ENCODE assay signal across 9 cellular contexts in the genomic region with DNA sequence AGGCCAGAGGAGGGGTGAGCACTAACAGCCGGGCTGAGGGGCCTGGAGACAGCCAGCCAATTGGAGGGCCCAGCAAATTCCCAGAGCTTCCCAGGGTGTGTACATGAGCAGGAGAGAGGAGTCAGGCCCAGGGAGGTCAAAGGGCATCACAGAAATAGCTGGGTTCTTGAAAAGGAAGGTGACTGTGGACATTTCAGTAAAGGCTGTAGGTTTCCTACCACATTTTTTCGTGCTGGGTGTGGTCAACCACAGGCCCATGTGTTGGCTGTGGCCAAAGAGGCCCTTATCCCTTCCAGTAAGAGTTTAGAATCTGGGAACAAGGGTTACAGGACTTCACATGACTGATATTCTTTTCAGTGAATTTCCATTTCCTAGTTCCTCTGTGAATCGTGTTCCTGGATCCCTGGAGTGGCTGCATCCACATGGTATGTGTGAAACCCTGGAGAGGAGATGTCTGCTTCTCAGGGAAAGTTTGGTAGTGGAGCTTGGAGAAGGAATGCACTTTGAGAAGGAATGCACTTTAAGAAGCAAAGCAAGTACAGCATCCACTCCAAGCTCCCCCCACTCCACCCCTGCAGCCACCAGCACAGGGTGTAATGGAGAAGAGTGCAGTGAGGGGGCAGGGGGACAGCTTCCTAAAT.
DNase-seq lines count a peak whose midpoint lies in the region; ATAC-seq, FAIRE-seq and TF ChIP-seq lines count a peak whose summit lies in the region.
"Had no signal": no experiment of that assay in that cellular context is flagged by ENCODE, and none has a peak within 500 bp of the region (broad histone marks: within the 10 kb centered on the region; RNA-seq: fewer than 3 reads in every experiment).

No MANE protein-coding gene starts in this region.

- no peaks in the 10 kb centered on the region for H3K79me1 ChIP-seq in mesendoderm (ENCODE audit: low read length)

- in situ Hi-C loops in astrocyte of the spinal cord (cut with HindIII; ENCODE audit: low sequenced_read_pairs): no loop called here

- no peak overlapping the region for H3K56ac ChIP-seq in mesendoderm (ENCODE audit: low read length)

- H3K9me3 ChIP-seq in A549: no peaks in the 10 kb centered on the region

- TF ChIP-seq RAD21 in A549 (conservative IDR thresholded peaks at IDR 0.05 in 1 of 2, IDR thresholded peaks at IDR 0.05 in 1 of 2): no peak

- H3K9me3 Mint-ChIP-seq in naive thymus-derived CD8-positive, alpha-beta T cell: no peaks in the 10 kb centered on the region

- peak overlapping the region; percentile 96 for H2AK5ac ChIP-seq in mesendoderm (ENCODE audit: low read length)

- no peak for DNase-seq in A549 (ENCODE audit: low read depth in 1 of 2, low spot score in 1 of 2)
- DNase-seq in HK-2 (ENCODE audit: unreplicated experiment): peak; percentile 42
- peak; percentile 93 for DNase-seq in astrocyte of the spinal cord (ENCODE audit: low read depth, low spot score)
- peak; percentile 84 for DNase-seq in mesendoderm
- DNase-seq in naive thymus-derived CD8-positive, alpha-beta T cell: no peak
- DNase-seq: stimulated activated CD8-positive, alpha-beta memory T cell treated with anti-CD3 and anti-CD28 coated beads, Interleukin-4, amount 100 ng/mL, for 48 hours had no signal

- no peak overlapping the region for H2BK5ac ChIP-seq in mesendoderm (ENCODE audit: low read length)

- H3K27me3 Mint-ChIP-seq in naive thymus-derived CD8-positive, alpha-beta T cell: no peaks in the 10 kb centered on the region

- H2BK120ac ChIP-seq in mesendoderm (ENCODE audit: low read depth, low read length): no peak overlapping the region

- H3K9ac ChIP-seq in mesendoderm (ENCODE audit: low read length): no peak overlapping the region

- H3K4me1 ChIP-seq in A549 (peaks cover 15% of the 10 kb centered on the region), mesendoderm (ENCODE audit: control insufficient read depth, low read depth, low read length) (peaks cover 8% of the 10 kb centered on the region)

- H3K4me3 ChIP-seq in A549: no peak overlapping the region
- no peak overlapping the region for H3K4me3 ChIP-seq in astrocyte of the spinal cord (ENCODE audit: low read depth, low read length)
- no peak overlapping the region for H3K4me3 ChIP-seq in mesendoderm (ENCODE audit: low read length)

- no peak for TF ChIP-seq POLR2A in A549 (IDR thresholded peaks at IDR 0.05; ENCODE audit: low read length)

- POLR2A ChIA-PET in A549 (lab: Yijun Ruan, JAX): no interaction called here
- POLR2A ChIA-PET in naive thymus-derived CD8-positive, alpha-beta T cell (lab: Charles Lee): no interaction called here

- WGBS in A549 (ENCODE audit: missing lambda C conversion rate): 55% methylated on average over 3 of the region's 3 CpGs
- no CpG with 5 or more reads among the region's 3 CpGs for WGBS in mesendoderm (ENCODE audit: extremely low coverage, insufficient coverage, low lambda C conversion rate)

- TF ChIP-seq EP300 in A549 (IDR thresholded peaks at IDR 0.05): no peak

- H3K23ac ChIP-seq in mesendoderm (ENCODE audit: low read length): no peak overlapping the region

- H3K27me3 ChIP-seq in mesendoderm (ENCODE audit: insufficient read depth, low read length, poor library complexity): no peaks in the 10 kb centered on the region

- H3K27ac Mint-ChIP-seq in naive thymus-derived CD8-positive, alpha-beta T cell: no peak overlapping the region

- peaks cover 14 to 34% (median 23%) of the 10 kb centered on the region in 4 donors for H3K4me1 Mint-ChIP-seq in naive thymus-derived CD8-positive, alpha-beta T cell

- no peaks in the 10 kb centered on the region for H3K79me2 ChIP-seq in mesendoderm (ENCODE audit: control insufficient read depth, insufficient read depth, low read length)

- no peak for TF ChIP-seq CTCF in A549 (IDR thresholded peaks at IDR 0.05)
- TF ChIP-seq CTCF in astrocyte of the spinal cord (IDR thresholded peaks at IDR 0.05; ENCODE audit: low read depth, low read length): no peak

- CTCF ChIA-PET in A549 (lab: Yijun Ruan, JAX): interaction anchor here (1.1 kb wide), 1 partner anchor 18 kb away, joined by 3 read pairs; no protein-coding TSS in a partner anchor

- peak overlapping the region; percentile 13 for H3K18ac ChIP-seq in mesendoderm (ENCODE audit: low read length)

- H3K4ac ChIP-seq in mesendoderm (ENCODE audit: low read depth, low read length): no peak overlapping the region

- FAIRE-seq in A549 (lab: Jason Lieb, UNC): no peak

- H3K4me3 Mint-ChIP-seq in naive thymus-derived CD8-positive, alpha-beta T cell: no peak overlapping the region

- no peak overlapping the region for H4K5ac ChIP-seq in mesendoderm (ENCODE audit: low read length)

- H3K36me3 Mint-ChIP-seq in naive thymus-derived CD8-positive, alpha-beta T cell: no peaks in the 10 kb centered on the region

- ATAC-seq in A549 (peak in 1 of 2 experiments; percentile 45; a peak in 3 of 6 replicates), HG03108 (IDR thresholded peaks at IDR 0.05; ENCODE audit: unreplicated experiment) (no peak), HG02884 (IDR thresholded peaks at IDR 0.05; ENCODE audit: unreplicated experiment) (no peak), GM18870 (IDR thresholded peaks at IDR 0.05; ENCODE audit: unreplicated experiment) (no peak)
- ATAC-seq in naive thymus-derived CD8-positive, alpha-beta T cell: no peak

- H3K27ac ChIP-seq in A549: peak overlapping the region; percentile 40 to 61; a peak in 4 of 6 replicates
- H3K27ac ChIP-seq in mesendoderm (ENCODE audit: low read depth, low read length): peak overlapping the region; percentile 52

- H2BK15ac ChIP-seq in mesendoderm (replicated peaks; ENCODE audit: low read depth): no peak overlapping the region

- H3K4me2 ChIP-seq in A549 (peak overlapping the region; percentile 28; the same call in 2 of the 3 replicates), mesendoderm (ENCODE audit: low read length) (no peak overlapping the region)

- H4K8ac ChIP-seq in mesendoderm (ENCODE audit: low read depth, low read length): no peak overlapping the region

- no peaks in the 10 kb centered on the region for H3K36me3 ChIP-seq in mesendoderm (ENCODE audit: control insufficient read depth, insufficient read depth, low read length)

TF ChIP-seq in A549, 52 proteins besides CTCF, POLR2A, EP300 and RAD21:
- TF ChIP-seq, protein P1, sequence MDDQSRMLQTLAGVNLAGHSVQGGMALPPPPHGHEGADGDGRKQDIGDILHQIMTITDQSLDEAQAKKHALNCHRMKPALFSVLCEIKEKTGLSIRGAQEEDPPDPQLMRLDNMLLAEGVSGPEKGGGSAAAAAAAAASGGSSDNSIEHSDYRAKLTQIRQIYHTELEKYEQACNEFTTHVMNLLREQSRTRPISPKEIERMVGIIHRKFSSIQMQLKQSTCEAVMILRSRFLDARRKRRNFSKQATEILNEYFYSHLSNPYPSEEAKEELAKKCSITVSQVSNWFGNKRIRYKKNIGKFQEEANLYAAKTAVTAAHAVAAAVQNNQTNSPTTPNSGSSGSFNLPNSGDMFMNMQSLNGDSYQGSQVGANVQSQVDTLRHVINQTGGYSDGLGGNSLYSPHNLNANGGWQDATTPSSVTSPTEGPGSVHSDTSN (IDR thresholded peaks at IDR 0.05): no peak
- no peak for TF ChIP-seq TFCP2L1 (CRISPR knock-in tag; IDR thresholded peaks at IDR 0.05)
- no peak for TF ChIP-seq HOXB13 (CRISPR knock-in tag; IDR thresholded peaks at IDR 0.05; ENCODE audit: low read depth)
- TF ChIP-seq, protein P2, sequence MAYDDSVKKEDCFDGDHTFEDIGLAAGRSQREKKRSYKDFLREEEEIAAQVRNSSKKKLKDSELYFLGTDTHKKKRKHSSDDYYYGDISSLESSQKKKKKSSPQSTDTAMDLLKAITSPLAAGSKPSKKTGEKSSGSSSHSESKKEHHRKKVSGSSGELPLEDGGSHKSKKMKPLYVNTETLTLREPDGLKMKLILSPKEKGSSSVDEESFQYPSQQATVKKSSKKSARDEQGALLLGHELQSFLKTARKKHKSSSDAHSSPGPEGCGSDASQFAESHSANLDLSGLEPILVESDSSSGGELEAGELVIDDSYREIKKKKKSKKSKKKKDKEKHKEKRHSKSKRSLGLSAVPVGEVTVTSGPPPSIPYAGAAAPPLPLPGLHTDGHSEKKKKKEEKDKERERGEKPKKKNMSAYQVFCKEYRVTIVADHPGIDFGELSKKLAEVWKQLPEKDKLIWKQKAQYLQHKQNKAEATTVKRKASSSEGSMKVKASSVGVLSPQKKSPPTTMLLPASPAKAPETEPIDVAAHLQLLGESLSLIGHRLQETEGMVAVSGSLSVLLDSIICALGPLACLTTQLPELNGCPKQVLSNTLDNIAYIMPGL (CRISPR knock-in tag; IDR thresholded peaks at IDR 0.05; ENCODE audit: borderline replicate concordance): no peak
- TF ChIP-seq GATA3 (IDR thresholded peaks at IDR 0.05; ENCODE audit: borderline replicate concordance): no peak
- no peak for TF ChIP-seq PHF8 (IDR thresholded peaks at IDR 0.05; ENCODE audit: borderline replicate concordance, low read depth)
- TF ChIP-seq ZFP36 (IDR thresholded peaks at IDR 0.05; ENCODE audit: borderline replicate concordance, partially characterized antibody): no peak
- no peak for TF ChIP-seq ZSCAN20 (CRISPR knock-in tag; IDR thresholded peaks at IDR 0.05)
- TF ChIP-seq JUN (IDR thresholded peaks at IDR 0.05): no peak
- TF ChIP-seq ZC3H11A (IDR thresholded peaks at IDR 0.05): no peak
- no peak for TF ChIP-seq JUNB (IDR thresholded peaks at IDR 0.05)
- TF ChIP-seq, protein P3, sequence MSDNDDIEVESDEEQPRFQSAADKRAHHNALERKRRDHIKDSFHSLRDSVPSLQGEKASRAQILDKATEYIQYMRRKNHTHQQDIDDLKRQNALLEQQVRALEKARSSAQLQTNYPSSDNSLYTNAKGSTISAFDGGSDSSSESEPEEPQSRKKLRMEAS (IDR thresholded peaks at IDR 0.05): no peak
- no peak for TF ChIP-seq FOXS1 (CRISPR knock-in tag; IDR thresholded peaks at IDR 0.05)
- no peak for TF ChIP-seq EHMT2 (IDR thresholded peaks at IDR 0.05; ENCODE audit: low read depth)
- TF ChIP-seq CBX2 (IDR thresholded peaks at IDR 0.05; ENCODE audit: borderline replicate concordance, low read depth): no peak
- no peak for TF ChIP-seq CEBPB (IDR thresholded peaks at IDR 0.05)
- TF ChIP-seq MAFK (IDR thresholded peaks at IDR 0.05; ENCODE audit: partially characterized antibody): no peak
- no peak for TF ChIP-seq RCOR1 (IDR thresholded peaks at IDR 0.05; ENCODE audit: low read depth, low read length)
- TF ChIP-seq FOSL2 (IDR thresholded peaks at IDR 0.05): no peak
- no peak for TF ChIP-seq FOSL2 (CRISPR knock-in tag; IDR thresholded peaks at IDR 0.05)

Comparison
In these comparisons a context has a peak if more than half of its experiments do, and no peak if none do; other contexts are left out.
1. DNase-seq: peak in HK-2 (single experiment), astrocyte of the spinal cord (single experiment) and mesendoderm (single experiment); none in A549 (0 of 2) and naive thymus-derived CD8-positive, alpha-beta T cell (0 of 10).